ENCODE assay signal across 10 cellular contexts in the genomic region with DNA sequence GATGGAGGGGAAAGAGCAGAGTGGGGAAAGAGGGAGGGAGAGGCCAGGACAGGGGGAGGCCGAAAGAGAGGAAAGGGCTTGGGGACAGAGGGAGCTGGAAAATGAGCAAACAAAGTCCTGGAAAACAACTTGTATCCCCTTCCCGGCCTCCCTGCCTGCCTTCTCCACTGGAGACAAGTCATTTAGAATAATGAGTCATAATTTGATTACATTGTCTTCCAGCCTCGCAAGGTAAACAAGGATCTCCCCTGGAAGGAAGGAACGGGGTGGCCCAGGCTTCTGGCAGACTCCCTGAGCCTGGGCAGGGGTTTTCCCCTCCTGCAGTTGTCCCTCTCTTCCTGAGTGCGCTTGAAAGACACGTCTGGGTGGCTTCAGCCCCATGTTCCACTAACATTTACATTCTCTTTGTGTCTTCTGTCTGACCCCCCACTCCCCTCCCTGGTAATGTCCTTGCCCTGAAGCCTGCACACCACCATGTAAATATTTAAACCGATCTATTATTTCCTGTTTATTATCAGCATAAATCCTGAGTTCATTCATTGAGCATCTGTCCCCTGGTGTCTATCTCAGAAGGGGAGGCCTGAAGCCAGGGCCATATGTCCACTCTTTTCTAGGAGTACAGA.
DNase-seq lines count a peak whose midpoint lies in the region; ATAC-seq and TF ChIP-seq lines count a peak whose summit lies in the region.
"Had no signal": no experiment of that assay in that cellular context is flagged by ENCODE, and none has a peak within 500 bp of the region (broad histone marks: within the 10 kb centered on the region; RNA-seq: fewer than 3 reads in every experiment).

No MANE protein-coding gene starts in this region.

- TF ChIP-seq CTCF in cardiac fibroblast (IDR thresholded peaks at IDR 0.05; ENCODE audit: low read depth, low read length) = no peak

- no peaks in the 10 kb centered on the region for H3K9me3 ChIP-seq in mucosa of rectum (ENCODE audit: control insufficient read depth in 2 of 2, low read length in 2 of 2)

- DNase-seq in DMS 273 (lab: John Stamatoyannopoulos, UW; ENCODE audit: unreplicated experiment) (peak; percentile 84), NCI-H146 (lab: John Stamatoyannopoulos, UW) (peak; percentile 96), cardiac fibroblast (ENCODE audit: low read depth in 2 of 2) (peak; percentile 67 to 73), amniotic stem cell (lab: John Stamatoyannopoulos, UW) (no peak)
- DNase-seq: DMS79 treated with DMSO at 0.1 percent for 48 hours had no signal

- no peaks in the 10 kb centered on the region for H3K27me3 ChIP-seq in mucosa of rectum (ENCODE audit: control insufficient read depth in 2 of 2, insufficient read depth in 2 of 2, low read length in 2 of 2)

- no peak for ATAC-seq in GM18861 (IDR thresholded peaks at IDR 0.05; ENCODE audit: unreplicated experiment)
- no peak for ATAC-seq in GM18502 (IDR thresholded peaks at IDR 0.05; ENCODE audit: poor library complexity, unreplicated experiment)
- ATAC-seq in HG03354 (IDR thresholded peaks at IDR 0.05; ENCODE audit: poor library complexity, severe bottlenecking, unreplicated experiment) = no peak
- ATAC-seq: activated T-helper 17 cell treated with anti-CD3 and anti-CD28 coated beads, Interleukin-2, amount 50 U/mL, for 72 hours had no signal

- H3K36me3 ChIP-seq in mucosa of rectum (ENCODE audit: control insufficient read depth in 2 of 2, insufficient read depth in 2 of 2, low read length in 2 of 2) = no peaks in the 10 kb centered on the region

- peaks cover 39 to 59% of the 10 kb centered on the region in 2 donors for H3K4me1 ChIP-seq in mucosa of rectum (ENCODE audit: control insufficient read depth in 2 of 2, insufficient read depth in 2 of 2, low read length in 2 of 2)

- peak overlapping the region; percentile 52 to 59 for H3K9ac ChIP-seq in mucosa of rectum (ENCODE audit: low read depth in 1 of 2, low read length in 2 of 2)

- H3K27ac ChIP-seq in mucosa of rectum (ENCODE audit: low read depth in 2 of 2, low read length in 2 of 2) = peak overlapping the region; percentile 65 to 77

- H3K4me3 ChIP-seq in cardiac fibroblast (replicated peaks in 1 of 2; ENCODE audit: low read depth in 2 of 2, low read length in 2 of 2) (no peak overlapping the region), mucosa of rectum (ENCODE audit: low read length in 2 of 2) (peak overlapping the region in 1 of 2 donors; percentile 19)
